In genomic region chr10:84205049-84205852, GRCh38 we compare ENCODE assay signal across 9 cellular contexts. TPM values are rescaled to one million over a fixed set of nuclear protein-coding genes. Genes with fewer than 3 reads are reported as not detected.
A peak's percentile ranks its signal among the peaks of the same experiment; 100 is the strongest.
DNase-seq lines count a peak whose midpoint lies in the region; ATAC-seq and TF ChIP-seq lines count a peak whose summit lies in the region.
"Had no signal": no experiment of that assay in that cellular context is flagged by ENCODE, and none has a peak within 500 bp of the region (broad histone marks: within the 10 kb centered on the region; RNA-seq: fewer than 3 reads in every experiment).

No MANE protein-coding gene starts in this region.

- H3K36me3 ChIP-seq in liver (ENCODE audit: control insufficient read depth in 4 of 4, insufficient read depth in 3 of 4, low read depth in 1 of 4, low read length in 3 of 4): no peaks in the 10 kb centered on the region

- peak; percentile 81 for ATAC-seq in HG02759 (IDR thresholded peaks at IDR 0.05; ENCODE audit: unreplicated experiment)

- H3K4me3 ChIP-seq in GM12875 (ENCODE audit: low read depth, low read length): no peak overlapping the region
- no peak overlapping the region for H3K4me3 ChIP-seq in liver (ENCODE audit: low read depth in 1 of 3, low read length in 3 of 3)

- WGBS in liver: 38% methylated on average over 8 of the region's 8 CpGs

- no peaks in the 10 kb centered on the region for H3K4me1 ChIP-seq in liver (ENCODE audit: control insufficient read depth in 4 of 4, insufficient read depth in 4 of 4, low read length in 3 of 4)

- H3K27me3 ChIP-seq in liver (ENCODE audit: control insufficient read depth in 4 of 4, insufficient read depth in 4 of 4, low read length in 3 of 4): peaks cover 0 to 6% (median 0%) of the 10 kb centered on the region in 4 donors

- TF ChIP-seq CTCF in GM12875 (IDR thresholded peaks at IDR 0.05; ENCODE audit: borderline replicate concordance, insufficient read depth, low read depth, low read length) (peak; percentile 94), liver (IDR thresholded peaks at IDR 0.05; ENCODE audit: low read depth, low read length, missing input control) (peak; percentile 58)

- no peaks in the 10 kb centered on the region for H3K9me3 ChIP-seq in liver (ENCODE audit: control insufficient read depth in 4 of 4, low read length in 3 of 4)

- peak; percentile 75 for DNase-seq in 8988T
- DNase-seq in NCI-H128 (lab: John Stamatoyannopoulos, UW; ENCODE audit: unreplicated experiment): peak; percentile 1
- peak; percentile 42 to 58 for DNase-seq in activated CD4-positive, alpha-beta T cell treated with anti-CD3 and anti-CD28 coated beads for 24 hours (ENCODE audit: low read depth in 2 of 2)
- DNase-seq in cerebellar cortex (ENCODE audit: low spot score): peak; percentile 61
- peak; percentile 37 for DNase-seq in stimulated activated CD8-positive, alpha-beta memory T cell treated with anti-CD3 and anti-CD28 coated beads, Interleukin-12 subunit alpha, Interleukin-12 subunit beta, amount 100 ng/mL, for 4 hours (ENCODE audit: low read depth)

- no peak overlapping the region for H3K9ac ChIP-seq in liver (ENCODE audit: low read depth in 1 of 2, low read length in 2 of 2)

- TF ChIP-seq RAD21 in liver (IDR thresholded peaks at IDR 0.05): peak; percentile 50 to 73

- H3K27ac ChIP-seq in liver (ENCODE audit: low read depth in 1 of 2, low read length in 2 of 2): no peak overlapping the region

TF ChIP-seq in liver, 16 proteins besides CTCF, POLR2A, EP300 and RAD21:
- TF ChIP-seq GABPA (IDR thresholded peaks at IDR 0.05 in 1 of 2, conservative IDR thresholded peaks at IDR 0.05 in 1 of 2): no peak
- no peak for TF ChIP-seq FOXA2 (IDR thresholded peaks at IDR 0.05)
- no peak for TF ChIP-seq TAF1 (conservative IDR thresholded peaks at IDR 0.05)
- TF ChIP-seq ATF3 (IDR thresholded peaks at IDR 0.05): no peak
- TF ChIP-seq JUND (IDR thresholded peaks at IDR 0.05): no peak
- no peak for TF ChIP-seq ZBTB33 (IDR thresholded peaks at IDR 0.05)
- TF ChIP-seq HNF4G (IDR thresholded peaks at IDR 0.05): no peak
- no peak for TF ChIP-seq REST (IDR thresholded peaks at IDR 0.05)
- no peak for TF ChIP-seq YY1 (IDR thresholded peaks at IDR 0.05)
- TF ChIP-seq HNF4A (conservative IDR thresholded peaks at IDR 0.05): no peak
- TF ChIP-seq NR2F2 (IDR thresholded peaks at IDR 0.05): no peak
- TF ChIP-seq EGR1 (IDR thresholded peaks at IDR 0.05; ENCODE audit: low read depth in 2 of 2): no peak

RNA-seq across cellular contexts. Expression of gene CDHR1, which starts 10.9 kb away (rescaled TPM):
- under 1 TPM; 0.17 to 0.51 TPM for total RNA-seq in liver
- under 1 TPM; 0.07 to 0.10 TPM for polyA plus RNA-seq in liver

RNA-seq across cellular contexts. Expression of gene LRIT2, which starts 20.1 kb away (rescaled TPM):
- not detected for total RNA-seq in liver
- polyA plus RNA-seq in liver: not detected
- total RNA-seq: urinary bladder had no signal
- polyA plus RNA-seq: urinary bladder had no signal

RNA-seq across cellular contexts. Expression of gene GPR15LG, which starts 31.6 kb away (rescaled TPM):
- not detected for total RNA-seq in liver
- polyA plus RNA-seq in liver: not detected

RNA-seq across cellular contexts. Expression of gene LRIT1, which starts 36.1 kb away (rescaled TPM):
- total RNA-seq in liver: not detected
- polyA plus RNA-seq in liver: not detected
- total RNA-seq: urinary bladder had no signal
- polyA plus RNA-seq: urinary bladder had no signal

RNA-seq across cellular contexts. Expression of gene RGR, which starts 39.6 kb away (rescaled TPM):
- not detected for total RNA-seq in liver
- not detected for polyA plus RNA-seq in liver

Comparison
In these comparisons a context has a peak if more than half of its experiments do, and no peak if none do; other contexts are left out.
1. DNase-seq: peak in every context shown above with its lines; median percentile 75 in 8988T; 61 in cerebellar cortex; 50 in activated CD4-positive, alpha-beta T cell treated with anti-CD3 and anti-CD28 coated beads for 24 hours; 37 in stimulated activated CD8-positive, alpha-beta memory T cell treated with anti-CD3 and anti-CD28 coated beads, Interleukin-12 subunit alpha, Interleukin-12 subunit beta, amount 100 ng/mL, for 4 hours; 1 in NCI-H128.